ENCODE assay signal across 14 cellular contexts in genomic region chr3:72164635-72164978, GRCh38.
"Had no signal": no experiment of that assay in that cellular context is flagged by ENCODE, and none has a peak within 500 bp of the region (broad histone marks: within the 10 kb centered on the region; RNA-seq: fewer than 3 reads in every experiment).

No MANE protein-coding gene starts in this region.

- H3K4me2 ChIP-seq: neural progenitor cell had no signal

- H3K27ac ChIP-seq: ascending aorta, breast epithelium, epithelial cell of prostate, heart left ventricle, neural progenitor cell, pancreas had no signal

- H3K4me3 ChIP-seq: ascending aorta, breast epithelium, heart left ventricle, neural progenitor cell, pancreas had no signal

- H3K4me3 Mint-ChIP-seq: neural progenitor cell had no signal

- H3K4me1 ChIP-seq: ascending aorta, breast epithelium, pancreas had no signal

- H3K36me3 Mint-ChIP-seq: neural progenitor cell had no signal

- DNase-seq: activated CD4-positive, CD25-positive, alpha-beta regulatory T cell treated with anti-CD3 and anti-CD28 coated beads, Interleukin-2, amount 50 U/mL, for 72 hours; activated naive CD4-positive, alpha-beta T cell treated with Interleukin-2 at 50 U/mL for 16 hours; cerebellar nuclear complex; effector CD8-positive, alpha-beta T cell; foreskin melanocyte; heart left ventricle; midbrain; pancreas; T1000 had no signal

- H3K36me3 ChIP-seq: ascending aorta, breast epithelium, heart left ventricle, neural progenitor cell, pancreas had no signal

- ATAC-seq: heart left ventricle, sciatic nerve had no signal

- H3K9ac ChIP-seq: neural progenitor cell had no signal

- H3K27ac Mint-ChIP-seq: neural progenitor cell had no signal

- H3K9me3 Mint-ChIP-seq: neural progenitor cell had no signal

- H3K27me3 ChIP-seq: ascending aorta, breast epithelium, heart left ventricle, neural progenitor cell, pancreas had no signal

- H3K9me3 ChIP-seq: ascending aorta, pancreas had no signal
